Comparison of ENCODE assay signal across 1 cellular context in the genomic region with DNA sequence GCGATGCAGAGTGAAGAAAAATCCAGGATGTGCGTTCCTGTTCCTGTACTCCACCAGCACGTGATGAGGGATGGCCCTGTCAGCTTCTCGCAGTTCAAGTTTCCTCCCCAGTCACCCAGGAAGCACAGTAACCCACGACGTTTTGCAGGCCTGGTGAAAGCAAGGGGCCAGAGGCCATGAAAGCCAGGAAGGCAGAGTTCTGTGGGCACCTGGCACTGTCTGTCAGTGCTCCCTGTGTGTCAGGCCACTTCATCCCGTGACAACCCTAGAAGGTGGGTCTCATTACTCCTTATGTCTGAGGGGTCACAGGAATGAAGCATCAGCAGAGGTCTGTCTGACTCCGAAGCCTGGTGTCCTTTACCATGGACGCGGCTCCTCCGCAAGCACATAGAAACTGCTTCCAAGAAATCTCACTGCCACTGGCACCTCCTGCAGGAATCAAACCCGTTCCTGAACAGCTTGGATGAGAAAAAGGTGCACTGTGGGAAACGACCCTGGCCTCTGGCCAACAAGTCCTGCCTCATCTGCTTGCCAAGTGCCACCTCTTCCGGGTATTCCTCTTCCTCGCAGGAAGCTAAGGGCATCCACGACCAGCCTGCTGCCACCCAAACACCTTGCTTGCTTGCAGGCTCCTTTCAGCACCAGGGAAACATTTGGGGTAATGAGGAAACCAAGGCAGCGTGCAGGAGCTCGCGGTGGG.
A peak's percentile ranks its signal among the peaks of the same experiment; 100 is the strongest.
TF ChIP-seq lines count a peak whose summit lies in the region.

No MANE protein-coding gene starts in this region.

TF ChIP-seq in HepG2, 621 proteins besides CTCF, POLR2A, EP300 and RAD21:
- TF ChIP-seq AGO2 (optimal IDR thresholded peaks at IDR 0.05; ENCODE audit: low read depth, low read length) (peak; percentile 4), PRMT3 (CRISPR knock-in tag; IDR thresholded peaks at IDR 0.05; ENCODE audit: borderline replicate concordance, low read depth) (no peak), ZNF496 (CRISPR knock-in tag; IDR thresholded peaks at IDR 0.05; ENCODE audit: insufficient replicate concordance) (no peak)
- TF ChIP-seq, protein P1, sequence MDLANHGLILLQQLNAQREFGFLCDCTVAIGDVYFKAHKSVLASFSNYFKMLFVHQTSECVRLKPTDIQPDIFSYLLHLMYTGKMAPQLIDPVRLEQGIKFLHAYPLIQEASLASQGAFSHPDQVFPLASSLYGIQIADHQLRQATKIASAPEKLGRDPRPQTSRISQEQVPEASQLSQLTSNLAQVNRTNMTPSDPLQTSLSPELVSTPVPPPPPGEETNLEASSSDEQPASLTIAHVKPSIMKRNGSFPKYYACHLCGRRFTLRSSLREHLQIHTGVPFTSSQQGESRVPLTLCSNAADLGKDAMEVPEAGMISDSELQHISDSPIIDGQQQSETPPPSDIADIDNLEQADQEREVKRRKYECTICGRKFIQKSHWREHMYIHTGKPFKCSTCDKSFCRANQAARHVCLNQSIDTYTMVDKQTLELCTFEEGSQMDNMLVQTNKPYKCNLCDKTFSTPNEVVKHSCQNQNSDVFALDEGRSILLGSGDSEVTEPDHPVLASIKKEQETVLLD (CRISPR knock-in tag; IDR thresholded peaks at IDR 0.05; ENCODE audit: low read depth), result no peak
- TF ChIP-seq, protein P2, sequence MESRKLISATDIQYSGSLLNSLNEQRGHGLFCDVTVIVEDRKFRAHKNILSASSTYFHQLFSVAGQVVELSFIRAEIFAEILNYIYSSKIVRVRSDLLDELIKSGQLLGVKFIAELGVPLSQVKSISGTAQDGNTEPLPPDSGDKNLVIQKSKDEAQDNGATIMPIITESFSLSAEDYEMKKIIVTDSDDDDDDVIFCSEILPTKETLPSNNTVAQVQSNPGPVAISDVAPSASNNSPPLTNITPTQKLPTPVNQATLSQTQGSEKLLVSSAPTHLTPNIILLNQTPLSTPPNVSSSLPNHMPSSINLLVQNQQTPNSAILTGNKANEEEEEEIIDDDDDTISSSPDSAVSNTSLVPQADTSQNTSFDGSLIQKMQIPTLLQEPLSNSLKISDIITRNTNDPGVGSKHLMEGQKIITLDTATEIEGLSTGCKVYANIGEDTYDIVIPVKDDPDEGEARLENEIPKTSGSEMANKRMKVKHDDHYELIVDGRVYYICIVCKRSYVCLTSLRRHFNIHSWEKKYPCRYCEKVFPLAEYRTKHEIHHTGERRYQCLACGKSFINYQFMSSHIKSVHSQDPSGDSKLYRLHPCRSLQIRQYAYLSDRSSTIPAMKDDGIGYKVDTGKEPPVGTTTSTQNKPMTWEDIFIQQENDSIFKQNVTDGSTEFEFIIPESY (CRISPR knock-in tag; IDR thresholded peaks at IDR 0.05), result no peak
